Comparison of ENCODE assay signal across 1 cellular context in genomic region chr5:141875795-141876627, GRCh38.
TF ChIP-seq lines count a peak whose summit lies in the region.

No MANE protein-coding gene starts in this region.

TF ChIP-seq in HEK293, 187 proteins besides CTCF, POLR2A, EP300 and RAD21 (continued from another document and continues in another):
- TF ChIP-seq ZBTB20 (tag by site-specific recombination; IDR thresholded peaks at IDR 0.05) (peak; percentile 17; the same call in 1 of the 2 replicates), IKZF3 (tag by site-specific recombination; IDR thresholded peaks at IDR 0.05) (no peak), ZNF350 (tag by site-specific recombination; IDR thresholded peaks at IDR 0.05) (no peak), KLF10 (tag by site-specific recombination; IDR thresholded peaks at IDR 0.05) (0 out of 2 replicates have a peak, but pooled peaks have one; percentile 19), SP3 (tag by site-specific recombination; IDR thresholded peaks at IDR 0.05) (peak; percentile 52; the same call in 1 of the 2 replicates), MYNN (tag by site-specific recombination; IDR thresholded peaks at IDR 0.05; ENCODE audit: borderline replicate concordance) (no peak), ZNF596 (tag by site-specific recombination; IDR thresholded peaks at IDR 0.05) (no peak), ZNF341 (tag by site-specific recombination; IDR thresholded peaks at IDR 0.05; ENCODE audit: low read depth) (peak; percentile 46), ZBTB21 (tag by site-specific recombination; IDR thresholded peaks at IDR 0.05) (no peak), ZNF19 (tag by site-specific recombination; IDR thresholded peaks at IDR 0.05; ENCODE audit: low read depth) (no peak), ZNF692 (tag by site-specific recombination; IDR thresholded peaks at IDR 0.05) (0 out of 2 replicates have a peak, but pooled peaks have one; percentile 24), ZNF239 (tag by site-specific recombination; IDR thresholded peaks at IDR 0.05) (no peak), ZNF521 (tag by site-specific recombination; IDR thresholded peaks at IDR 0.05) (no peak), ZNF623 (tag by site-specific recombination; IDR thresholded peaks at IDR 0.05) (no peak; the same call in 1 of the 2 replicates), ZFHX2 (tag by site-specific recombination; conservative IDR thresholded peaks at IDR 0.05) (peak; percentile 51), HOXD13 (CRISPR knock-in tag; IDR thresholded peaks at IDR 0.05; ENCODE audit: borderline replicate concordance) (no peak), ZNF394 (tag by site-specific recombination; IDR thresholded peaks at IDR 0.05; ENCODE audit: borderline replicate concordance) (peak; percentile 11; the same call in 1 of the 2 replicates), ZNF621 (tag by site-specific recombination; IDR thresholded peaks at IDR 0.05) (no peak), EGR2 (tag by site-specific recombination; IDR thresholded peaks at IDR 0.05; ENCODE audit: low read depth) (0 out of 2 replicates have a peak, but pooled peaks have one; percentile 43), ZNF398 (tag by site-specific recombination; IDR thresholded peaks at IDR 0.05) (peak; percentile 96), REST (tag by site-specific recombination; IDR thresholded peaks at IDR 0.05) (0 out of 2 replicates have a peak, but pooled peaks have one; percentile 14), GFI1B (tag by site-specific recombination; IDR thresholded peaks at IDR 0.05) (no peak), ZNF513 (tag by site-specific recombination; IDR thresholded peaks at IDR 0.05) (no peak), ZNF16 (tag by site-specific recombination; IDR thresholded peaks at IDR 0.05; ENCODE audit: low read depth) (no peak), GLIS2 (tag by site-specific recombination; IDR thresholded peaks at IDR 0.05) (peak; percentile 94), GLI4 (tag by site-specific recombination; IDR thresholded peaks at IDR 0.05) (no peak), ZNF530 (tag by site-specific recombination; IDR thresholded peaks at IDR 0.05; ENCODE audit: low read depth) (no peak), ZSCAN30 (tag by site-specific recombination; IDR thresholded peaks at IDR 0.05) (0 out of 2 replicates have a peak, but pooled peaks have one; percentile 3), ZNF549 (tag by site-specific recombination; IDR thresholded peaks at IDR 0.05) (no peak), WT1 (tag by site-specific recombination; IDR thresholded peaks at IDR 0.05) (peak; percentile 22; the same call in 1 of the 2 replicates), ZSCAN4 (tag by site-specific recombination; IDR thresholded peaks at IDR 0.05) (0 out of 2 replicates have a peak, but pooled peaks have one; percentile 35), ZIC2 (tag by site-specific recombination; IDR thresholded peaks at IDR 0.05) (peak; percentile 82), SP7 (tag by site-specific recombination; IDR thresholded peaks at IDR 0.05) (peak; percentile 85), ZSCAN23 (tag by site-specific recombination; IDR thresholded peaks at IDR 0.05) (no peak), ZNF10 (tag by site-specific recombination; IDR thresholded peaks at IDR 0.05) (peak; percentile 27), ZNF449 (tag by site-specific recombination; IDR thresholded peaks at IDR 0.05) (peak; percentile 96), ZBTB48 (tag by site-specific recombination; IDR thresholded peaks at IDR 0.05) (0 out of 2 replicates have a peak, but pooled peaks have one; percentile 12), YY1 (tag by site-specific recombination; IDR thresholded peaks at IDR 0.05) (no peak), ZNF654 (tag by site-specific recombination; IDR thresholded peaks at IDR 0.05; ENCODE audit: low read depth) (no peak), ZNF837 (tag by site-specific recombination; IDR thresholded peaks at IDR 0.05) (no peak), ZFP3 (tag by site-specific recombination; IDR thresholded peaks at IDR 0.05; ENCODE audit: low read depth) (no peak), ZNF223 (tag by site-specific recombination; IDR thresholded peaks at IDR 0.05) (no peak), ZNF747 (tag by site-specific recombination; IDR thresholded peaks at IDR 0.05) (no peak), ZNF777 (tag by site-specific recombination; IDR thresholded peaks at IDR 0.05; ENCODE audit: borderline replicate concordance) (no peak), KLF7 (tag by site-specific recombination; IDR thresholded peaks at IDR 0.05; ENCODE audit: borderline replicate concordance) (0 out of 2 replicates have a peak, but pooled peaks have one; percentile 49), ZNF600 (tag by site-specific recombination; IDR thresholded peaks at IDR 0.05) (0 out of 2 replicates have a peak, but pooled peaks have one; percentile 33)
- TF ChIP-seq, protein P1, sequence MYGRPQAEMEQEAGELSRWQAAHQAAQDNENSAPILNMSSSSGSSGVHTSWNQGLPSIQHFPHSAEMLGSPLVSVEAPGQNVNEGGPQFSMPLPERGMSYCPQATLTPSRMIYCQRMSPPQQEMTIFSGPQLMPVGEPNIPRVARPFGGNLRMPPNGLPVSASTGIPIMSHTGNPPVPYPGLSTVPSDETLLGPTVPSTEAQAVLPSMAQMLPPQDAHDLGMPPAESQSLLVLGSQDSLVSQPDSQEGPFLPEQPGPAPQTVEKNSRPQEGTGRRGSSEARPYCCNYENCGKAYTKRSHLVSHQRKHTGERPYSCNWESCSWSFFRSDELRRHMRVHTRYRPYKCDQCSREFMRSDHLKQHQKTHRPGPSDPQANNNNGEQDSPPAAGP (tag by site-specific recombination; IDR thresholded peaks at IDR 0.05) = peak; percentile 87
- TF ChIP-seq, protein P2, sequence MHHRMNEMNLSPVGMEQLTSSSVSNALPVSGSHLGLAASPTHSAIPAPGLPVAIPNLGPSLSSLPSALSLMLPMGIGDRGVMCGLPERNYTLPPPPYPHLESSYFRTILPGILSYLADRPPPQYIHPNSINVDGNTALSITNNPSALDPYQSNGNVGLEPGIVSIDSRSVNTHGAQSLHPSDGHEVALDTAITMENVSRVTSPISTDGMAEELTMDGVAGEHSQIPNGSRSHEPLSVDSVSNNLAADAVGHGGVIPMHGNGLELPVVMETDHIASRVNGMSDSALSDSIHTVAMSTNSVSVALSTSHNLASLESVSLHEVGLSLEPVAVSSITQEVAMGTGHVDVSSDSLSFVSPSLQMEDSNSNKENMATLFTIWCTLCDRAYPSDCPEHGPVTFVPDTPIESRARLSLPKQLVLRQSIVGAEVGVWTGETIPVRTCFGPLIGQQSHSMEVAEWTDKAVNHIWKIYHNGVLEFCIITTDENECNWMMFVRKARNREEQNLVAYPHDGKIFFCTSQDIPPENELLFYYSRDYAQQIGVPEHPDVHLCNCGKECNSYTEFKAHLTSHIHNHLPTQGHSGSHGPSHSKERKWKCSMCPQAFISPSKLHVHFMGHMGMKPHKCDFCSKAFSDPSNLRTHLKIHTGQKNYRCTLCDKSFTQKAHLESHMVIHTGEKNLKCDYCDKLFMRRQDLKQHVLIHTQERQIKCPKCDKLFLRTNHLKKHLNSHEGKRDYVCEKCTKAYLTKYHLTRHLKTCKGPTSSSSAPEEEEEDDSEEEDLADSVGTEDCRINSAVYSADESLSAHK (tag by site-specific recombination; IDR thresholded peaks at IDR 0.05) = peak; percentile 99
- TF ChIP-seq, protein P3, sequence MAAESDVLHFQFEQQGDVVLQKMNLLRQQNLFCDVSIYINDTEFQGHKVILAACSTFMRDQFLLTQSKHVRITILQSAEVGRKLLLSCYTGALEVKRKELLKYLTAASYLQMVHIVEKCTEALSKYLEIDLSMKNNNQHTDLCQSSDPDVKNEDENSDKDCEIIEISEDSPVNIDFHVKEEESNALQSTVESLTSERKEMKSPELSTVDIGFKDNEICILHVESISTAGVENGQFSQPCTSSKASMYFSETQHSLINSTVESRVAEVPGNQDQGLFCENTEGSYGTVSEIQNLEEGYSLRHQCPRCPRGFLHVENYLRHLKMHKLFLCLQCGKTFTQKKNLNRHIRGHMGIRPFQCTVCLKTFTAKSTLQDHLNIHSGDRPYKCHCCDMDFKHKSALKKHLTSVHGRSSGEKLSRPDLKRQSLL (tag by site-specific recombination; IDR thresholded peaks at IDR 0.05) = no peak
- TF ChIP-seq, protein P4, sequence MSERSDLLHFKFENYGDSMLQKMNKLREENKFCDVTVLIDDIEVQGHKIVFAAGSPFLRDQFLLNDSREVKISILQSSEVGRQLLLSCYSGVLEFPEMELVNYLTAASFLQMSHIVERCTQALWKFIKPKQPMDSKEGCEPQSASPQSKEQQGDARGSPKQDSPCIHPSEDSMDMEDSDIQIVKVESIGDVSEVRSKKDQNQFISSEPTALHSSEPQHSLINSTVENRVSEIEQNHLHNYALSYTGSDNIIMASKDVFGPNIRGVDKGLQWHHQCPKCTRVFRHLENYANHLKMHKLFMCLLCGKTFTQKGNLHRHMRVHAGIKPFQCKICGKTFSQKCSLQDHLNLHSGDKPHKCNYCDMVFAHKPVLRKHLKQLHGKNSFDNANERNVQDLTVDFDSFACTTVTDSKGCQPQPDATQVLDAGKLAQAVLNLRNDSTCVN (tag by site-specific recombination; optimal IDR thresholded peaks at IDR 0.05) = peak; percentile 76
